Comparison of ENCODE assay signal across 16 cellular contexts in the genomic region with DNA sequence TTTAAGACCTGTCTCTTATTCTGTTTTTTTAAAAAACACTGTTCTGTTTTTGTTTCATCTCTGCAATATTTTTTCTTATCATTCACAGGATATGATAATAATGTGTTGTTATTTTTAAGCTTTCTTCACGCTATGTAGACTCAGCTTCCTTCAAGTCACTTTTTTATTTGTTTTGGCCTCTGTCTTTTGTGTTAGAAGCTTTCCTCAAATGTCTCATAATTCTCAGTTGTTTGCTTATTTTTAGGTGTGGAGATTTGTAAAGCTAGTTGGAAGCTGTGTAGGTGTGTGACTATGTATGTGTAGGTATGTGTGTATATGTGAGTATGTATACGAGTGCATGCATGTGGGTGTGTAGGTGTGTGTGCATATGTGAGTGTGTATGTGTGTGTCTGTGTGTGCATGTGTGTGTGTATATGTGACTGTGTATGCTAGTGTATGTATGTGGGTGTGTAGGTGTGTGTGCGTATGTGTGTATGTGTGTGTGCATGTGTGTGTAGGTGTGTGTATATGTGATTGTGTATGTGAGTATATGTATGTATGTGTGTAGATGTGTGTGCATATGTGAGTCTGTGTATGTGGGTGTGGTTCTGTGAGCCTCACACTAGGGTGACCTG.
"Had no signal": no experiment of that assay in that cellular context is flagged by ENCODE, and none has a peak within 500 bp of the region (broad histone marks: within the 10 kb centered on the region; RNA-seq: fewer than 3 reads in every experiment).

No MANE protein-coding gene starts in this region.

- H3K27me3 ChIP-seq: gastrocnemius medialis, heart left ventricle, neural progenitor cell, ovary, spleen, stomach, testis, upper lobe of right lung had no signal

- H3K4me1 Mint-ChIP-seq: activated naive CD8-positive, alpha-beta T cell treated with anti-CD3 and anti-CD28 coated beads, Interleukin-2, amount 10 ng/mL, durations not matched to agents 7 days and 5 days had no signal

- FAIRE-seq: bronchial epithelial cell had no signal

- H3K36me3 Mint-ChIP-seq: activated naive CD8-positive, alpha-beta T cell treated with anti-CD3 and anti-CD28 coated beads, Interleukin-2, amount 10 ng/mL, durations not matched to agents 7 days and 5 days; neural progenitor cell had no signal

- H3K9ac ChIP-seq: neural progenitor cell had no signal

- H3K27ac ChIP-seq: gastrocnemius medialis, heart left ventricle, lower lobe of right lung, neural progenitor cell, ovary, spleen, stomach, testis, upper lobe of right lung had no signal

- H2AFZ ChIP-seq: neural progenitor cell had no signal

- H3K4me2 ChIP-seq: neural progenitor cell had no signal

- DNase-seq: activated CD4-positive, alpha-beta T cell treated with anti-CD3 and anti-CD28 coated beads for 1 hour; activated CD4-positive, alpha-beta T cell treated with anti-CD3 and anti-CD28 coated beads, Interleukin-2, amount 50 U/mL, for 4 hours; activated gamma-delta T cell treated with Interleukin-2 at 50 U/mL for 16 hours; activated naive CD8-positive, alpha-beta T cell treated with anti-CD3 and anti-CD28 coated beads, Interleukin-2, amount 10 ng/mL, durations not matched to agents 7 days and 5 days; activated T-cell treated with anti-CD3 and anti-CD28 coated beads, Interleukin-2, amount 50 U/mL, for 4 hours; gastrocnemius medialis; heart left ventricle; left cardiac atrium; lower lobe of right lung; ovary; spleen; stomach; testis; upper lobe of right lung had no signal

- H3K4me3 ChIP-seq: gastrocnemius medialis, heart left ventricle, lower lobe of right lung, neural progenitor cell, ovary, spleen, stomach, testis, upper lobe of right lung had no signal

- H3K4me3 Mint-ChIP-seq: activated naive CD8-positive, alpha-beta T cell treated with anti-CD3 and anti-CD28 coated beads, Interleukin-2, amount 10 ng/mL, durations not matched to agents 7 days and 5 days; activated T-cell treated with anti-CD3 and anti-CD28 coated beads, Interleukin-2, amount 50 U/mL, for 4 hours; neural progenitor cell had no signal

- H3K27ac Mint-ChIP-seq: activated naive CD8-positive, alpha-beta T cell treated with anti-CD3 and anti-CD28 coated beads, Interleukin-2, amount 10 ng/mL, durations not matched to agents 7 days and 5 days; neural progenitor cell had no signal

- H3K9me3 ChIP-seq: gastrocnemius medialis, heart left ventricle, lower lobe of right lung, ovary, spleen, stomach, testis, upper lobe of right lung had no signal

- H3K9me3 Mint-ChIP-seq: activated naive CD8-positive, alpha-beta T cell treated with anti-CD3 and anti-CD28 coated beads, Interleukin-2, amount 10 ng/mL, durations not matched to agents 7 days and 5 days; activated T-cell treated with anti-CD3 and anti-CD28 coated beads, Interleukin-2, amount 50 U/mL, for 4 hours; neural progenitor cell had no signal

- H3K36me3 ChIP-seq: gastrocnemius medialis, heart left ventricle, lower lobe of right lung, neural progenitor cell, ovary, spleen, stomach, upper lobe of right lung had no signal

- H3K4me1 ChIP-seq: gastrocnemius medialis, heart left ventricle, spleen had no signal
